ENCODE assay signal across 21 cellular contexts in genomic region chr3:72003936-72004335, GRCh38.
"Had no signal": no experiment of that assay in that cellular context is flagged by ENCODE, and none has a peak within 500 bp of the region (broad histone marks: within the 10 kb centered on the region; RNA-seq: fewer than 3 reads in every experiment).

No MANE protein-coding gene starts in this region.

- ATAC-seq: left ventricle myocardium superior; lower lobe of right lung; natural killer cell; pancreas; right lobe of liver; stimulated activated naive B cell treated with anti-CD40 and anti-IgM and Interleukin-4, amounts not matched to agents 10 μg/mL and 1 μg/mL and 100 μg/mL, for 72 hours had no signal

- H3K36me3 ChIP-seq: esophagus squamous epithelium, lower lobe of right lung, neutrophil, pancreas, right lobe of liver, thoracic aorta, tibial nerve, upper lobe of left lung, uterus had no signal

- H3K4me3 ChIP-seq: coronary artery, esophagus squamous epithelium, lower lobe of right lung, pancreas, right lobe of liver, thoracic aorta, tibial nerve, upper lobe of left lung, uterus had no signal

- H3K27ac ChIP-seq: coronary artery, esophagus squamous epithelium, lower lobe of right lung, neutrophil, pancreas, right lobe of liver, thoracic aorta, tibial nerve, upper lobe of left lung, uterus had no signal

- H3K9me3 ChIP-seq: esophagus squamous epithelium, lower lobe of right lung, neutrophil, pancreas, right lobe of liver, thoracic aorta, tibial nerve, upper lobe of left lung, uterus had no signal

- DNase-seq: dermis blood vessel endothelial cell; effector memory CD4-positive, alpha-beta T cell; esophagus squamous epithelium; foreskin melanocyte; hypothalamus; left ventricle myocardium superior; lower lobe of right lung; natural killer cell; pancreas; retina; right lobe of liver; small intestine; stimulated activated CD4-positive, alpha-beta T cell treated with anti-CD3 and anti-CD28 coated beads, Interleukin-15, amount 100 ng/mL, for 24 hours; stimulated activated CD4-positive, alpha-beta T cell treated with anti-CD3 and anti-CD28 coated beads, Interleukin-2, amount 100 ng/mL, for 48 hours; stimulated activated naive B cell treated with anti-CD40 and anti-IgM and Interleukin-4, amounts not matched to agents 10 μg/mL and 1 μg/mL and 100 μg/mL, for 72 hours; upper lobe of left lung; uterus had no signal

- H3K27me3 ChIP-seq: esophagus squamous epithelium, neutrophil, pancreas, right lobe of liver, tibial nerve, upper lobe of left lung, uterus had no signal

- H3K4me1 ChIP-seq: esophagus squamous epithelium, lower lobe of right lung, pancreas, right lobe of liver, tibial nerve, upper lobe of left lung, uterus had no signal
